21 cellular contexts compared by ENCODE assay signal in genomic region chr2:61640406-61640805, GRCh38.
DNase-seq lines count a peak whose midpoint lies in the region; ATAC-seq and TF ChIP-seq lines count a peak whose summit lies in the region.
"Had no signal": no experiment of that assay in that cellular context is flagged by ENCODE, and none has a peak within 500 bp of the region (broad histone marks: within the 10 kb centered on the region; RNA-seq: fewer than 3 reads in every experiment).

No MANE protein-coding gene starts in this region.

- H2BK120ac ChIP-seq in neuronal stem cell (ENCODE audit: low read depth, low read length): no peak overlapping the region

- TF ChIP-seq CTCF in MM.1S (IDR thresholded peaks at IDR 0.05; ENCODE audit: low read length) (no peak), omental fat pad (IDR thresholded peaks at IDR 0.05) (no peak)

- H3K14ac ChIP-seq in neuronal stem cell (ENCODE audit: low read length): no peak overlapping the region

- H3F3A ChIP-seq in GM23248 (ENCODE audit: insufficient read depth): peaks cover 4% of the 10 kb centered on the region
- no peaks in the 10 kb centered on the region for H3F3A ChIP-seq in MM.1S (ENCODE audit: insufficient read depth, low read length)

- no peaks in the 10 kb centered on the region for H3K4me1 Mint-ChIP-seq in CD8-positive, alpha-beta memory T cell
- H3K4me1 Mint-ChIP-seq: activated CD4-positive, alpha-beta T cell treated with anti-CD3 and anti-CD28 coated beads, Interleukin-2, amount 10 ng/mL, durations not matched to agents 24 days and 14 days; CD4-positive, alpha-beta memory T cell had no signal

- H3K4ac ChIP-seq in neuronal stem cell (ENCODE audit: low read length): no peak overlapping the region

- H3K4me3 ChIP-seq in GM23248 (no peak overlapping the region), MM.1S (ENCODE audit: low read length) (no peak overlapping the region), ectodermal cell (ENCODE audit: insufficient read depth, low read depth, low read length) (no peak overlapping the region), neuronal stem cell (ENCODE audit: low read length in 2 of 2) (no peak overlapping the region)
- H3K4me3 ChIP-seq in CD8-positive, alpha-beta memory T cell (ENCODE audit: low read length): no peak overlapping the region
- H3K4me3 ChIP-seq: tibial artery had no signal

- H3K18ac ChIP-seq in neuronal stem cell (ENCODE audit: low read length): no peak overlapping the region

- H4K91ac ChIP-seq in neuronal stem cell (ENCODE audit: low read depth, low read length, poor library complexity): no peak overlapping the region

- no peak overlapping the region for H2BK15ac ChIP-seq in neuronal stem cell (ENCODE audit: low read length)

- no peak for DNase-seq in GM23248
- no peak for DNase-seq in MM.1S
- no peak for DNase-seq in neuronal stem cell (ENCODE audit: low spot score)
- DNase-seq in CD8-positive, alpha-beta memory T cell: no peak
- no peak for DNase-seq in inferior parietal cortex (ENCODE audit: extremely low spot score)
- DNase-seq in omental fat pad (ENCODE audit: low spot score): no peak
- DNase-seq in stimulated activated CD8-positive, alpha-beta memory T cell treated with anti-CD3 and anti-CD28 coated beads, Interleukin-4, amount 100 ng/mL, for 48 hours: no peak
- DNase-seq: activated CD4-positive, alpha-beta T cell treated with anti-CD3 and anti-CD28 coated beads, Interleukin-2, amount 10 ng/mL, durations not matched to agents 24 days and 14 days; brain microvascular endothelial cell; CD4-positive, alpha-beta memory T cell; cortex of kidney; hippocampal formation; kidney glomerular epithelial cell; midbrain; NCI-H146; RPMI8226; stimulated activated CD4-positive, alpha-beta T cell treated with anti-CD3 and anti-CD28 coated beads, Interleukin-15, amount 100 ng/mL, for 24 hours; tibial artery had no signal

- 71 to 75% methylated on average over 2 of the region's 2 CpGs for WGBS in GM23248 (ENCODE audit: low coverage in 1 of 2, low lambda C conversion rate in 2 of 2, missing lambda C conversion rate in 2 of 2), 2 experiments
- 88 to 89% methylated on average over 2 of the region's 2 CpGs for WGBS in ectodermal cell, 2 experiments
- WGBS in neuronal stem cell (ENCODE audit: extremely low coverage in 2 of 2, insufficient read length in 2 of 2, insufficient replicate concordance in 1 of 2), 2 donors: no CpG with 5 or more reads among the region's 2 CpGs

- no peak overlapping the region for H2BK5ac ChIP-seq in neuronal stem cell (ENCODE audit: low read length)

- H3K27ac ChIP-seq in GM23248 (no peak overlapping the region), MM.1S (ENCODE audit: low read length) (no peak overlapping the region), ectodermal cell (ENCODE audit: insufficient read depth, low read depth, low read length, poor library complexity, severe bottlenecking) (peak overlapping the region; percentile 66), neuronal stem cell (replicated peaks; ENCODE audit: low read length) (no peak overlapping the region)
- no peak overlapping the region for H3K27ac ChIP-seq in CD8-positive, alpha-beta memory T cell (ENCODE audit: low read depth, low read length)
- H3K27ac ChIP-seq: brain microvascular endothelial cell, foreskin keratinocyte, tibial artery had no signal

- H3K27me3 ChIP-seq in GM23248 (replicated peaks; ENCODE audit: insufficient read depth) (no peaks in the 10 kb centered on the region), MM.1S (replicated peaks; ENCODE audit: insufficient read depth, low read length) (no peaks in the 10 kb centered on the region), ectodermal cell (ENCODE audit: control insufficient read depth, insufficient read depth, low read length, poor library complexity, severe bottlenecking) (no peaks in the 10 kb centered on the region), neuronal stem cell (ENCODE audit: control insufficient read depth in 3 of 3, insufficient read depth in 3 of 3, low read depth in 1 of 3, low read length in 3 of 3) (no peaks in the 10 kb centered on the region)
- H3K27me3 ChIP-seq in CD8-positive, alpha-beta memory T cell (ENCODE audit: insufficient read depth, low read length, poor library complexity, severe bottlenecking): no peaks in the 10 kb centered on the region
- H3K27me3 ChIP-seq: brain microvascular endothelial cell, foreskin keratinocyte, tibial artery had no signal

- CTCF ChIA-PET in CD8-positive, alpha-beta memory T cell (lab: Charles Lee): no interaction called here

- no peak overlapping the region for H4K8ac ChIP-seq in neuronal stem cell (ENCODE audit: low read depth, low read length)

- H3K9ac ChIP-seq in GM23248 (no peak overlapping the region), MM.1S (ENCODE audit: low read length) (no peak overlapping the region), neuronal stem cell (ENCODE audit: low read depth, low read length, poor library complexity) (no peak overlapping the region)

- H3K27me3 Mint-ChIP-seq in CD8-positive, alpha-beta memory T cell: no peaks in the 10 kb centered on the region
- H3K27me3 Mint-ChIP-seq: activated CD4-positive, alpha-beta T cell treated with anti-CD3 and anti-CD28 coated beads, Interleukin-2, amount 10 ng/mL, durations not matched to agents 24 days and 14 days; CD4-positive, alpha-beta memory T cell; stimulated activated memory B cell treated with anti-CD40 and anti-IgM and Interleukin-4, amounts not matched to agents 10 μg/mL and 1 μg/mL and 100 μg/mL, for 72 hours had no signal

- H3K79me2 ChIP-seq in GM23248 (ENCODE audit: insufficient read depth) (no peaks in the 10 kb centered on the region), MM.1S (ENCODE audit: low read length) (no peaks in the 10 kb centered on the region)

- H4K20me1 ChIP-seq in GM23248 (ENCODE audit: insufficient read depth) (no peaks in the 10 kb centered on the region), MM.1S (ENCODE audit: insufficient read depth, low read length) (no peaks in the 10 kb centered on the region)

- H2AFZ ChIP-seq in GM23248 (peak overlapping the region; percentile 56; the same call in 1 of the 2 replicates), MM.1S (ENCODE audit: low read length) (peak overlapping the region; percentile 10), neuronal stem cell (ENCODE audit: low read length) (peak overlapping the region; percentile 52)

- peaks cover 9% of the 10 kb centered on the region; the same call in 1 of the 2 replicates for H3K4me1 ChIP-seq in GM23248 (ENCODE audit: insufficient read depth)
- no peaks in the 10 kb centered on the region for H3K4me1 ChIP-seq in MM.1S (ENCODE audit: low read length)
- H3K4me1 ChIP-seq in ectodermal cell (ENCODE audit: control insufficient read depth, insufficient read depth, low read length): peaks cover 13% of the 10 kb centered on the region
- peaks cover 0 to 5% of the 10 kb centered on the region in 2 donors for H3K4me1 ChIP-seq in neuronal stem cell (ENCODE audit: control insufficient read depth in 2 of 2, insufficient read depth in 1 of 2, low read depth in 1 of 2, low read length in 2 of 2)
- H3K4me1 ChIP-seq in CD8-positive, alpha-beta memory T cell (ENCODE audit: insufficient read depth, low read length): no peaks in the 10 kb centered on the region
- H3K4me1 ChIP-seq: foreskin keratinocyte, tibial artery had no signal

- H3K36me3 Mint-ChIP-seq in CD8-positive, alpha-beta memory T cell: no peaks in the 10 kb centered on the region
- H3K36me3 Mint-ChIP-seq: CD4-positive, alpha-beta memory T cell; stimulated activated memory B cell treated with anti-CD40 and anti-IgM and Interleukin-4, amounts not matched to agents 10 μg/mL and 1 μg/mL and 100 μg/mL, for 72 hours had no signal

- no peak overlapping the region for H2AK5ac ChIP-seq in neuronal stem cell (ENCODE audit: low read depth, low read length)

- H3K9me3 Mint-ChIP-seq in CD8-positive, alpha-beta memory T cell: no peaks in the 10 kb centered on the region
- H3K9me3 Mint-ChIP-seq: activated CD4-positive, alpha-beta T cell treated with anti-CD3 and anti-CD28 coated beads, Interleukin-2, amount 10 ng/mL, durations not matched to agents 24 days and 14 days; CD4-positive, alpha-beta memory T cell; stimulated activated memory B cell treated with anti-CD40 and anti-IgM and Interleukin-4, amounts not matched to agents 10 μg/mL and 1 μg/mL and 100 μg/mL, for 72 hours had no signal

- no peaks in the 10 kb centered on the region for H3K9me2 ChIP-seq in GM23248 (ENCODE audit: insufficient read depth)
- no peaks in the 10 kb centered on the region for H3K9me2 ChIP-seq in MM.1S (replicated peaks; ENCODE audit: insufficient read depth, low read length)

- H2BK12ac ChIP-seq in neuronal stem cell (ENCODE audit: low read length): no peak overlapping the region

- in situ Hi-C loops in GM23248 (cut with MboI): no loop called here

- no peak overlapping the region for H3K23ac ChIP-seq in neuronal stem cell (ENCODE audit: low read depth, low read length, poor library complexity)

- H3K9me3 ChIP-seq in GM23248 (ENCODE audit: low read depth): no peaks in the 10 kb centered on the region
- no peaks in the 10 kb centered on the region for H3K9me3 ChIP-seq in MM.1S (replicated peaks; ENCODE audit: insufficient read depth, low read length)
- H3K9me3 ChIP-seq in ectodermal cell (ENCODE audit: control insufficient read depth, low read length): no peaks in the 10 kb centered on the region
- H3K9me3 ChIP-seq in neuronal stem cell (replicated peaks in 1 of 2; ENCODE audit: control insufficient read depth in 2 of 2, insufficient read depth in 1 of 2, low read depth in 1 of 2, low read length in 2 of 2): no peaks in the 10 kb centered on the region
- H3K9me3 ChIP-seq in CD8-positive, alpha-beta memory T cell (ENCODE audit: low read length): no peaks in the 10 kb centered on the region
- H3K9me3 ChIP-seq: tibial artery had no signal

- no peak for ATAC-seq in omental fat pad (ENCODE audit: low FRiP score)
- ATAC-seq: foreskin keratinocyte; stimulated activated memory B cell treated with anti-CD40 and anti-IgM and Interleukin-4, amounts not matched to agents 10 μg/mL and 1 μg/mL and 100 μg/mL, for 72 hours had no signal

- no peak overlapping the region for H3K4me3 Mint-ChIP-seq in CD8-positive, alpha-beta memory T cell
- H3K4me3 Mint-ChIP-seq: activated CD4-positive, alpha-beta T cell treated with anti-CD3 and anti-CD28 coated beads, Interleukin-2, amount 10 ng/mL, durations not matched to agents 24 days and 14 days; CD4-positive, alpha-beta memory T cell; stimulated activated memory B cell treated with anti-CD40 and anti-IgM and Interleukin-4, amounts not matched to agents 10 μg/mL and 1 μg/mL and 100 μg/mL, for 72 hours had no signal

- H3K4me2 ChIP-seq in GM23248 (ENCODE audit: unreplicated experiment) (no peak overlapping the region), MM.1S (ENCODE audit: low read depth, low read length) (no peak overlapping the region), neuronal stem cell (ENCODE audit: insufficient read depth, low read length, poor library complexity, severe bottlenecking) (no peak overlapping the region)

- H3K27ac Mint-ChIP-seq in CD8-positive, alpha-beta memory T cell: no peak overlapping the region
- H3K27ac Mint-ChIP-seq: activated CD4-positive, alpha-beta T cell treated with anti-CD3 and anti-CD28 coated beads, Interleukin-2, amount 10 ng/mL, durations not matched to agents 24 days and 14 days; CD4-positive, alpha-beta memory T cell; stimulated activated memory B cell treated with anti-CD40 and anti-IgM and Interleukin-4, amounts not matched to agents 10 μg/mL and 1 μg/mL and 100 μg/mL, for 72 hours had no signal

- no peaks in the 10 kb centered on the region for H3K79me1 ChIP-seq in neuronal stem cell (ENCODE audit: low read depth, low read length)

- H3K36me3 ChIP-seq in GM23248 (ENCODE audit: low read depth): no peaks in the 10 kb centered on the region
- no peaks in the 10 kb centered on the region for H3K36me3 ChIP-seq in MM.1S (replicated peaks; ENCODE audit: insufficient read depth, low read length)
- H3K36me3 ChIP-seq in ectodermal cell (ENCODE audit: control insufficient read depth, insufficient read depth, low read length): no peaks in the 10 kb centered on the region
- no peaks in the 10 kb centered on the region for H3K36me3 ChIP-seq in neuronal stem cell (replicated peaks in 1 of 2; ENCODE audit: control insufficient read depth in 2 of 2, insufficient read depth in 2 of 2, low read length in 2 of 2)
- H3K36me3 ChIP-seq in CD8-positive, alpha-beta memory T cell (ENCODE audit: insufficient read depth, low read length): no peaks in the 10 kb centered on the region
- H3K36me3 ChIP-seq: brain microvascular endothelial cell, tibial artery had no signal

- POLR2A ChIA-PET in CD8-positive, alpha-beta memory T cell (lab: Charles Lee): no interaction called here
